Comparison of ENCODE assay signal across 11 cellular contexts in the genomic region with DNA sequence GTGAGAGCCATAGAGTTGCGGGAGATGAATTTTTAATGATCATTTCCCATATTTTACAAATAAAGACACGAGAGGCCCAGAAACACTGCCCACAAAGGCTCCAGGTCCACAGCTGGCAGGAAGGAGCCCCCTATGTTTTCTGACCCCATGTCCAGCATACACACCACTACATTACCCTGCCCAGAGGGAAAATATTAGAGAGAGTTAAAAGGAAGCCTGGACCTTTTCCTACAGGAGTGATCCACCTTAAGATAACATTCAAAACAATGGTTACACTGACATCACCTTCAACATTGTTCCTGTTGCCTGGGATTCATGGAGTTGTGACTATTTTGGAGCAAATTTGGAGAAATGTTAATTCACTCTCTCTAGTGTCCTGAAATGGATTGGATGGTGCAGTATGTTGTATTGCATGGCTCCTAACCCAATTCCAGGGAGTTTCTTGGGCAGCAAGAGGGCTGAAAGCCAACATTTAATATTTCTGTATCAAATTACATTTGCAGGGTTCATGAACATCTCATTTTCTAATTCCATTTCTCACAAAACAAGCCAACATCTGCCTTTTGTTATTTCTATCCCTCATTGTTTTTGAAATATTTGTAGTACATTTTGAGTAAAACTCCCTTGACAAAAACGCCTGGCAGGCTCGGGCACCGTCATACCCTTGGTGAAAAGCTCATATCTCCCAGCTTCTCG.
"Had no signal": no experiment of that assay in that cellular context is flagged by ENCODE, and none has a peak within 500 bp of the region (broad histone marks: within the 10 kb centered on the region; RNA-seq: fewer than 3 reads in every experiment).

No MANE protein-coding gene starts in this region.

- H3K27ac ChIP-seq: left lung had no signal

- H3K36me3 ChIP-seq: left lung had no signal

- DNase-seq: activated CD4-positive, alpha-beta T cell treated with anti-CD3 and anti-CD28 coated beads for 36 hours; activated CD4-positive, alpha-beta T cell treated with anti-CD3 and anti-CD28 coated beads, Interleukin-2, amount 50 U/mL, for 48 hours; amniotic stem cell; dorsolateral prefrontal cortex; kidney; left lung; occipital lobe; retina; stimulated activated naive B cell treated with anti-CD40 and anti-IgM and Interleukin-4, amounts not matched to agents 10 μg/mL and 1 μg/mL and 100 μg/mL, for 72 hours; T-cell had no signal

- ATAC-seq: activated CD4-positive, alpha-beta T cell treated with anti-CD3 and anti-CD28 coated beads for 36 hours; left lung; stimulated activated naive B cell treated with anti-CD40 and anti-IgM and Interleukin-4, amounts not matched to agents 10 μg/mL and 1 μg/mL and 100 μg/mL, for 72 hours; T-cell; WTC11 had no signal

- H3K27me3 ChIP-seq: dorsolateral prefrontal cortex, left lung had no signal

- H3K4me3 ChIP-seq: dorsolateral prefrontal cortex, left lung had no signal
